1 cellular context compared by ENCODE assay signal in genomic region chr9:32873546-32873945, GRCh38.
TF ChIP-seq lines count a peak whose summit lies in the region.

No MANE protein-coding gene starts in this region.

TF ChIP-seq in GM23338, 12 proteins besides CTCF, POLR2A, EP300 and RAD21 (continued from another document):
- TF ChIP-seq ZNF462 (CRISPR knock-in tag; IDR thresholded peaks at IDR 0.05) = no peak
- TF ChIP-seq STAT1 (IDR thresholded peaks at IDR 0.05; ENCODE audit: unreplicated experiment) = no peak
- TF ChIP-seq POLR2AphosphoS5 (IDR thresholded peaks at IDR 0.05; ENCODE audit: low read depth) = no peak
- no peak for TF ChIP-seq EZH2 (IDR thresholded peaks at IDR 0.05; ENCODE audit: low read depth, unreplicated experiment)
- no peak for TF ChIP-seq NANOG (IDR thresholded peaks at IDR 0.05; ENCODE audit: borderline replicate concordance)
- TF ChIP-seq JUNB (IDR thresholded peaks at IDR 0.05; ENCODE audit: unreplicated experiment) = no peak
- TF ChIP-seq REST (IDR thresholded peaks at IDR 0.05; ENCODE audit: unreplicated experiment) = no peak
